In the genomic region with DNA sequence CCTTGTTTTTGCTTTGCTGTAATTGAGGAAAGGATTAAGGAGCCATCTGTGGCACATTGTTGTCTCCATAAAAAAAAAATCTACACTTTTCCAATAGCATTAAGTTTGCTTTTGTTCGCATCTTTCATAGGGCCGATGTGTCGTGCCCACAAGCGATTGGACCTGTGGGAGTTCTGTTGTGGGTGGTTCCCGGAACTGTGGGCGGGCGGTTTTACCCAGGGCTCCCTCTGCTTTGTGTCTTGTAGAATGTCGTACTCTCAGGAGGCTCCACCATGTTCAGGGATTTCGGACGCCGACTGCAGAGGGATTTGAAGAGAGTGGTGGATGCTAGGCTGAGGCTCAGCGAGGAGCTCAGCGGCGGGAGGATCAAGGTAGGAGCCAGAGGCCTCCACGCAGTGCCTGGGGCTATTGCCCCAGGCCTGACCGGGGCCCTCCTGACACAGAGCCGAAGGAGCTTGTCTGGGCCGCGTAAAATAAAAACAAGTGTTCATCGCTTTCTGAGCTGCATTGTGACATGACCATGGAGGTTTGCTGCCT, we compare ENCODE assay signal across 22 cellular contexts.
"Had no signal": no experiment of that assay in that cellular context is flagged by ENCODE, and none has a peak within 500 bp of the region (broad histone marks: within the 10 kb centered on the region; RNA-seq: fewer than 3 reads in every experiment).

No MANE protein-coding gene starts in this region.

- H3K9me3 Mint-ChIP-seq: activated naive CD8-positive, alpha-beta T cell treated with anti-CD3 and anti-CD28 coated beads for 36 hours; activated T-helper 1 cell treated with anti-CD3 and anti-CD28 coated beads, Interleukin-12 subunit alpha, Interleukin-12 subunit beta, Interleukin-2, Interleukin-4 antibody, amounts not matched to agents 30 ng/mL and 10 ng/mL and 1 ng/mL, durations not matched to agents 14 hours and 24 hours and 36 hours; central memory CD8-positive, alpha-beta T cell; stimulated activated naive B cell treated with anti-CD40 and anti-IgM and Interleukin-4, amounts not matched to agents 10 μg/mL and 1 μg/mL and 100 μg/mL, for 72 hours had no signal

- H3K4me1 Mint-ChIP-seq: activated naive CD8-positive, alpha-beta T cell treated with anti-CD3 and anti-CD28 coated beads for 36 hours; central memory CD8-positive, alpha-beta T cell; stimulated activated naive B cell treated with anti-CD40 and anti-IgM and Interleukin-4, amounts not matched to agents 10 μg/mL and 1 μg/mL and 100 μg/mL, for 72 hours had no signal

- DNase-seq: activated CD4-positive, alpha-beta T cell treated with anti-CD3 and anti-CD28 coated beads, Interleukin-2, amount 50 U/mL, for 1 hour; activated CD4-positive, CD25-positive, alpha-beta regulatory T cell treated with anti-CD3 and anti-CD28 coated beads, Interleukin-2, amount 50 U/mL, for 72 hours; activated CD8-positive, alpha-beta T cell treated with anti-CD3 and anti-CD28 coated beads, Interleukin-2, amount 10 ng/mL, durations not matched to agents 7 days and 5 days; activated gamma-delta T cell; activated naive CD8-positive, alpha-beta T cell treated with anti-CD3 and anti-CD28 coated beads for 36 hours; effector memory CD4-positive, alpha-beta T cell; gastrocnemius medialis; hippocampal formation; left ventricle myocardium superior; midbrain; retina; stimulated activated CD4-positive, alpha-beta T cell treated with anti-CD3 and anti-CD28 coated beads, Interleukin-2, amount 100 ng/mL, for 48 hours; stimulated activated CD8-positive, alpha-beta memory T cell treated with anti-CD3 and anti-CD28 coated beads, Interleukin-4, amount 100 ng/mL, for 48 hours; stimulated activated naive B cell treated with anti-CD40 and anti-IgM and Interleukin-4, amounts not matched to agents 10 μg/mL and 1 μg/mL and 100 μg/mL, for 72 hours; testis; uterus had no signal

- H3K4me3 Mint-ChIP-seq: activated CD8-positive, alpha-beta T cell treated with anti-CD3 and anti-CD28 coated beads, Interleukin-2, amount 10 ng/mL, durations not matched to agents 7 days and 5 days; activated naive CD8-positive, alpha-beta T cell treated with anti-CD3 and anti-CD28 coated beads for 36 hours; activated T-helper 1 cell treated with anti-CD3 and anti-CD28 coated beads, Interleukin-12 subunit alpha, Interleukin-12 subunit beta, Interleukin-2, Interleukin-4 antibody, amounts not matched to agents 30 ng/mL and 10 ng/mL and 1 ng/mL, durations not matched to agents 14 hours and 24 hours and 36 hours; central memory CD8-positive, alpha-beta T cell; stimulated activated naive B cell treated with anti-CD40 and anti-IgM and Interleukin-4, amounts not matched to agents 10 μg/mL and 1 μg/mL and 100 μg/mL, for 72 hours had no signal

- H3K4me1 ChIP-seq: breast epithelium, esophagus muscularis mucosa, uterus had no signal

- H3K9me3 ChIP-seq: breast epithelium, esophagus muscularis mucosa, gastrocnemius medialis, testis, uterus had no signal

- H3K27ac ChIP-seq: breast epithelium, esophagus muscularis mucosa, gastrocnemius medialis, testis, uterus, VCaP had no signal

- H3K36me3 ChIP-seq: breast epithelium, uterus had no signal

- H3K27ac Mint-ChIP-seq: activated CD8-positive, alpha-beta T cell treated with anti-CD3 and anti-CD28 coated beads, Interleukin-2, amount 10 ng/mL, durations not matched to agents 7 days and 5 days; activated naive CD8-positive, alpha-beta T cell treated with anti-CD3 and anti-CD28 coated beads for 36 hours; activated T-helper 1 cell treated with anti-CD3 and anti-CD28 coated beads, Interleukin-12 subunit alpha, Interleukin-12 subunit beta, Interleukin-2, Interleukin-4 antibody, amounts not matched to agents 30 ng/mL and 10 ng/mL and 1 ng/mL, durations not matched to agents 14 hours and 24 hours and 36 hours; progenitor cell of endocrine pancreas; stimulated activated naive B cell treated with anti-CD40 and anti-IgM and Interleukin-4, amounts not matched to agents 10 μg/mL and 1 μg/mL and 100 μg/mL, for 72 hours had no signal

- ATAC-seq: activated CD8-positive, alpha-beta T cell treated with anti-CD3 and anti-CD28 coated beads, Interleukin-2, amount 10 ng/mL, durations not matched to agents 7 days and 5 days; gastrocnemius medialis; left ventricle myocardium superior; stimulated activated naive B cell treated with anti-CD40 and anti-IgM and Interleukin-4, amounts not matched to agents 10 μg/mL and 1 μg/mL and 100 μg/mL, for 72 hours had no signal

- H3K27me3 Mint-ChIP-seq: activated naive CD8-positive, alpha-beta T cell treated with anti-CD3 and anti-CD28 coated beads for 36 hours; central memory CD8-positive, alpha-beta T cell; progenitor cell of endocrine pancreas; stimulated activated naive B cell treated with anti-CD40 and anti-IgM and Interleukin-4, amounts not matched to agents 10 μg/mL and 1 μg/mL and 100 μg/mL, for 72 hours had no signal

- H3K4me3 ChIP-seq: esophagus muscularis mucosa, gastrocnemius medialis, testis, uterus had no signal

- H3K27me3 ChIP-seq: breast epithelium, esophagus muscularis mucosa, gastrocnemius medialis, testis, uterus had no signal
